10 cellular contexts compared by ENCODE assay signal in the genomic region with DNA sequence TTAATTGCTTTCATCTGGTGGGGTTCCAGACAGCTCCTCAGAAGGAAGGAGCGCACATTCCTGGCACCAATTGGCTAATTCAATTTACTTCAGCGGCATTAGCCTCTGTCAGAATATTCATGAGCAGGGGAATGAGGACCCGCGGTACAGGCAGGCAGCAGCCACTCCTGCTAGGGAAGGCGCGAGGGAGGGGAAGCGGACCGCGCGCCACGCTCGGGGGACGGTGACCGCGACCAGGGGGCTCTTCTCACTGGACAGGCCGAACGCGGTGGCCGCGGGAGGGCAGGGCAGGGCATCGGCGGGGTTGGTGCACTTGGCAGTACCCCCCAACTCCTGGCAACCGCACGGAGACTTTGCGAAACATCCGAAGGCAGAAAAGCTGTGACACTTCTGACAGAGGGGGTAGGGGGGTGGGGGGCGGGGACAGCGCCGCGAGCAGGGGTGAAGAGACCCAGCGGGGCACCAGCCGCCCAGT. TPM values are rescaled to one million over a fixed set of nuclear protein-coding genes. Genes with fewer than 3 reads are reported as not detected.
DNase-seq lines count a peak whose midpoint lies in the region; ATAC-seq, FAIRE-seq and TF ChIP-seq lines count a peak whose summit lies in the region.
"Had no signal": no experiment of that assay in that cellular context is flagged by ENCODE, and none has a peak within 500 bp of the region (broad histone marks: within the 10 kb centered on the region; RNA-seq: fewer than 3 reads in every experiment).

A gene (plus strand): TSS at position 160 of the 475 bp plus-strand sequence.

- no peak for TF ChIP-seq EP300 in A549 (IDR thresholded peaks at IDR 0.05)

- CTCF ChIA-PET in A549 (lab: Yijun Ruan, JAX) = interaction anchor here (1.5 kb wide), 1 partner anchor 11 kb away, joined by 3 read pairs; no protein-coding TSS in a partner anchor
- CTCF ChIA-PET in activated CD4-positive, alpha-beta memory T cell treated with anti-CD3 and anti-CD28 coated beads for 36 hours (lab: Charles Lee) = no interaction called here

- no peak for FAIRE-seq in A549 (lab: Jason Lieb, UNC)

- ATAC-seq in A549 (no peak), HG02852 (IDR thresholded peaks at IDR 0.05; ENCODE audit: unreplicated experiment) (no peak)

- H3K36me3 ChIP-seq in NT2/D1 (ENCODE audit: insufficient read depth, insufficient read length, low read length) = no peaks in the 10 kb centered on the region

- H3K9me3 ChIP-seq in A549 (no peaks in the 10 kb centered on the region), NT2/D1 (ENCODE audit: insufficient read depth, low read length) (no peaks in the 10 kb centered on the region)

- intact Hi-C loops in activated T-helper 1 cell treated with anti-CD3 and anti-CD28 coated beads, Interleukin-12 subunit alpha, Interleukin-12 subunit beta, Interleukin-2, Interleukin-4 antibody, amounts not matched to agents 30 ng/mL and 10 ng/mL and 1 ng/mL, durations not matched to agents 14 hours and 24 hours and 36 hours (cut with micrococcal nuclease) = no loop called here
- intact Hi-C loops in activated CD4-positive, alpha-beta memory T cell treated with anti-CD3 and anti-CD28 coated beads for 36 hours (cut with micrococcal nuclease) = no loop called here

- TF ChIP-seq POLR2A in A549 (IDR thresholded peaks at IDR 0.05; ENCODE audit: low read length) = no peak

- H3K4me3 Mint-ChIP-seq in neural crest cell = peak within 1 kb of the TSS; percentile 88
- no peak within 1 kb of the TSS for H3K4me3 Mint-ChIP-seq in activated T-helper 1 cell treated with anti-CD3 and anti-CD28 coated beads, Interleukin-12 subunit alpha, Interleukin-12 subunit beta, Interleukin-2, Interleukin-4 antibody, amounts not matched to agents 30 ng/mL and 10 ng/mL and 1 ng/mL, durations not matched to agents 14 hours and 24 hours and 36 hours
- H3K4me3 Mint-ChIP-seq in activated CD4-positive, alpha-beta memory T cell treated with anti-CD3 and anti-CD28 coated beads for 36 hours = no peak within 1 kb of the TSS
- H3K4me3 Mint-ChIP-seq: CD4-positive, alpha-beta T cell had no signal

- no peaks in the 10 kb centered on the region for H3K9me3 Mint-ChIP-seq in neural crest cell
- no peaks in the 10 kb centered on the region for H3K9me3 Mint-ChIP-seq in activated T-helper 1 cell treated with anti-CD3 and anti-CD28 coated beads, Interleukin-12 subunit alpha, Interleukin-12 subunit beta, Interleukin-2, Interleukin-4 antibody, amounts not matched to agents 30 ng/mL and 10 ng/mL and 1 ng/mL, durations not matched to agents 14 hours and 24 hours and 36 hours
- H3K9me3 Mint-ChIP-seq in activated CD4-positive, alpha-beta memory T cell treated with anti-CD3 and anti-CD28 coated beads for 36 hours = no peaks in the 10 kb centered on the region
- H3K9me3 Mint-ChIP-seq: CD4-positive, alpha-beta T cell had no signal

- 0 out of 3 replicates have a peak within 1 kb of the TSS, but pooled peaks have one; percentile 19 for H3K4me2 ChIP-seq in A549

- TF ChIP-seq CTCF in A549 (IDR thresholded peaks at IDR 0.05) (no peak), fibroblast of villous mesenchyme (IDR thresholded peaks at IDR 0.05; ENCODE audit: insufficient read depth, low read depth, low read length) (no peak), neural crest cell (conservative IDR thresholded peaks at IDR 0.05) (no peak)

- peaks cover 32% of the 10 kb centered on the region for H3K27me3 ChIP-seq in NT2/D1 (ENCODE audit: insufficient read depth, insufficient read length)

- no peak for TF ChIP-seq RAD21 in A549 (conservative IDR thresholded peaks at IDR 0.05 in 1 of 2, IDR thresholded peaks at IDR 0.05 in 1 of 2)

- no peak within 1 kb of the TSS for H3K27ac ChIP-seq in A549
- H3K27ac ChIP-seq: RWPE1 had no signal

- WGBS in A549 (ENCODE audit: missing lambda C conversion rate) = 0% methylated on average over 1 of the region's 32 CpGs

- no peak within 1 kb of the TSS for H3K27ac Mint-ChIP-seq in neural crest cell (ENCODE audit: unreplicated experiment)
- H3K27ac Mint-ChIP-seq in activated T-helper 1 cell treated with anti-CD3 and anti-CD28 coated beads, Interleukin-12 subunit alpha, Interleukin-12 subunit beta, Interleukin-2, Interleukin-4 antibody, amounts not matched to agents 30 ng/mL and 10 ng/mL and 1 ng/mL, durations not matched to agents 14 hours and 24 hours and 36 hours = no peak within 1 kb of the TSS
- H3K27ac Mint-ChIP-seq in activated CD4-positive, alpha-beta memory T cell treated with anti-CD3 and anti-CD28 coated beads for 36 hours = no peak within 1 kb of the TSS
- H3K27ac Mint-ChIP-seq: CD4-positive, alpha-beta T cell had no signal

- DNase-seq in A549 (ENCODE audit: low read depth in 1 of 2, low spot score in 1 of 2) = no peak
- peak; percentile 25 for DNase-seq in NT2/D1 (ENCODE audit: low read depth, low spot score)
- no peak for DNase-seq in fibroblast of villous mesenchyme (ENCODE audit: low read depth)
- peak; percentile 33 for DNase-seq in neural crest cell (ENCODE audit: low read depth, low spot score)
- DNase-seq in mesenteric fat pad (ENCODE audit: low spot score) = no peak
- DNase-seq in activated T-helper 1 cell treated with anti-CD3 and anti-CD28 coated beads, Interleukin-12 subunit alpha, Interleukin-12 subunit beta, Interleukin-2, Interleukin-4 antibody, amounts not matched to agents 30 ng/mL and 10 ng/mL and 1 ng/mL, durations not matched to agents 14 hours and 24 hours and 36 hours (ENCODE audit: low spot score) = no peak
- no peak for DNase-seq in activated CD4-positive, alpha-beta memory T cell treated with anti-CD3 and anti-CD28 coated beads for 36 hours
- DNase-seq: CD4-positive, alpha-beta T cell had no signal

- POLR2A ChIA-PET in A549 (lab: Yijun Ruan, JAX) = no interaction called here
- POLR2A ChIA-PET in activated CD4-positive, alpha-beta memory T cell treated with anti-CD3 and anti-CD28 coated beads for 36 hours (lab: Charles Lee) = no interaction called here

- H3K36me3 Mint-ChIP-seq in neural crest cell (ENCODE audit: low read depth) = no peaks in the 10 kb centered on the region
- no peaks in the 10 kb centered on the region for H3K36me3 Mint-ChIP-seq in activated T-helper 1 cell treated with anti-CD3 and anti-CD28 coated beads, Interleukin-12 subunit alpha, Interleukin-12 subunit beta, Interleukin-2, Interleukin-4 antibody, amounts not matched to agents 30 ng/mL and 10 ng/mL and 1 ng/mL, durations not matched to agents 14 hours and 24 hours and 36 hours (ENCODE audit: low read depth)
- no peaks in the 10 kb centered on the region for H3K36me3 Mint-ChIP-seq in activated CD4-positive, alpha-beta memory T cell treated with anti-CD3 and anti-CD28 coated beads for 36 hours

- H3K27me3 Mint-ChIP-seq in neural crest cell (ENCODE audit: low read depth) = peaks cover 59% of the 10 kb centered on the region
- peaks cover 29% of the 10 kb centered on the region for H3K27me3 Mint-ChIP-seq in activated T-helper 1 cell treated with anti-CD3 and anti-CD28 coated beads, Interleukin-12 subunit alpha, Interleukin-12 subunit beta, Interleukin-2, Interleukin-4 antibody, amounts not matched to agents 30 ng/mL and 10 ng/mL and 1 ng/mL, durations not matched to agents 14 hours and 24 hours and 36 hours (ENCODE audit: insufficient read depth)
- H3K27me3 Mint-ChIP-seq in activated CD4-positive, alpha-beta memory T cell treated with anti-CD3 and anti-CD28 coated beads for 36 hours = peaks cover 11% of the 10 kb centered on the region

- no peaks in the 10 kb centered on the region for H3K4me1 ChIP-seq in A549
- no peaks in the 10 kb centered on the region for H3K4me1 ChIP-seq in NT2/D1 (ENCODE audit: insufficient read depth, insufficient read length)

- peak within 1 kb of the TSS; percentile 68 for H3K9ac ChIP-seq in NT2/D1 (ENCODE audit: insufficient read length, low read depth)

- no peak within 1 kb of the TSS for H3K4me3 ChIP-seq in A549
- H3K4me3 ChIP-seq in NT2/D1 (ENCODE audit: insufficient read length, low read depth) = peak within 1 kb of the TSS; percentile 61
- peak within 1 kb of the TSS; percentile 2 for H3K4me3 ChIP-seq in fibroblast of villous mesenchyme (ENCODE audit: low read depth, low read length)

- H3K4me1 Mint-ChIP-seq in neural crest cell = peaks cover 19% of the 10 kb centered on the region
- H3K4me1 Mint-ChIP-seq in activated T-helper 1 cell treated with anti-CD3 and anti-CD28 coated beads, Interleukin-12 subunit alpha, Interleukin-12 subunit beta, Interleukin-2, Interleukin-4 antibody, amounts not matched to agents 30 ng/mL and 10 ng/mL and 1 ng/mL, durations not matched to agents 14 hours and 24 hours and 36 hours (ENCODE audit: low read depth) = no peaks in the 10 kb centered on the region
- no peaks in the 10 kb centered on the region for H3K4me1 Mint-ChIP-seq in activated CD4-positive, alpha-beta memory T cell treated with anti-CD3 and anti-CD28 coated beads for 36 hours (ENCODE audit: low read depth)

TF ChIP-seq in A549, 52 proteins besides CTCF, POLR2A, EP300 and RAD21 (continues in another document):
- no peak for TF ChIP-seq JUN (IDR thresholded peaks at IDR 0.05)
- no peak for TF ChIP-seq RARB (CRISPR knock-in tag; IDR thresholded peaks at IDR 0.05)
- no peak for TF ChIP-seq TP53 (CRISPR knock-in tag; IDR thresholded peaks at IDR 0.05)
- TF ChIP-seq FOSL2 (IDR thresholded peaks at IDR 0.05) = no peak
- no peak for TF ChIP-seq FOSL2 (CRISPR knock-in tag; IDR thresholded peaks at IDR 0.05)
- TF ChIP-seq PHF8 (IDR thresholded peaks at IDR 0.05; ENCODE audit: borderline replicate concordance, low read depth) = no peak
- no peak for TF ChIP-seq SMC3 (IDR thresholded peaks at IDR 0.05)

RNA-seq across cellular contexts. Expression of the gene that starts here (rescaled TPM):
- polyA plus RNA-seq in A549 (2011; rRNA removed) = not detected in 2 replicates
- not detected in 2 replicates for polyA plus RNA-seq in A549 (2012; cell fraction: cytosol; rRNA removed)
- not detected in 2 replicates for polyA plus RNA-seq in A549 (2012; cell fraction: nucleus; rRNA removed)
- not detected in 3 replicates for polyA plus RNA-seq in A549 (2017; fragmentation: RNase III; extraction: RNeasy Plus Mini Kit Qiagen cat#74134 plus additional on column Dnase treatment)
- not detected in 2 replicates for polyA minus RNA-seq in A549 (2011; rRNA and poly(A)+ RNA removed)
- total RNA-seq in fibroblast of villous mesenchyme = under 0.01 and 0.32 TPM in 2 replicates
- total RNA-seq in neural crest cell = 0.36 and 0.63 TPM in 2 replicates
- 0.74 TPM for total RNA-seq in mesenteric fat pad
- total RNA-seq in activated T-helper 1 cell treated with anti-CD3 and anti-CD28 coated beads, Interleukin-12 subunit alpha, Interleukin-12 subunit beta, Interleukin-2, Interleukin-4 antibody, amounts not matched to agents 30 ng/mL and 10 ng/mL and 1 ng/mL, durations not matched to agents 14 hours and 24 hours and 36 hours = not detected in 2 replicates
- under 1 TPM in 1 of 2 experiments, not detected in 1; 0.10 TPM for total RNA-seq in activated CD4-positive, alpha-beta memory T cell treated with anti-CD3 and anti-CD28 coated beads for 36 hours

Comparison
In these comparisons a context has a peak if more than half of its experiments do, and no peak if none do; other contexts are left out.
1. Peak in DNase-seq in neural crest cell; RNA of the gene not detected or under 1 TPM.